ENCODE assay signal across 22 cellular contexts in the genomic region with DNA sequence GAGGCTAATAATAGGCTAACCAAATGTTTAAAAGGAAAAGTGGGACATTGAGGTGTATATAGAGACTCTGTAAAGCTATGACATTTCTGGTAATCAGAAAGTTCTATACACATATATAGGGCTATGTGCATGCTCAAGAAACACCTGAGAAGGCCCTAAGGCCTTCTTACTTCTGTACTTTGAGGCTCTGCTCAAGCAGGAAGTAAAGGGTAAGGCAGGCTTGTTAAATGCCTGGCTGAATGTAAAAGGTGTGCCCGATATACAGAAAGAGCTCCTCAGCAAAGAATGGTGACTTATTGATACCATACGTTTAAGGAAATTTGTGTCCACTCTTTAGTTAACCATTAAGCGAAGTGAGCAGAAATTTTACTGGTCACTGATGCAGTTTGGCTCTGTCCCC.
"Had no signal": no experiment of that assay in that cellular context is flagged by ENCODE, and none has a peak within 500 bp of the region (broad histone marks: within the 10 kb centered on the region; RNA-seq: fewer than 3 reads in every experiment).

No MANE protein-coding gene starts in this region.

- H3K27ac Mint-ChIP-seq: IgD-negative memory B cell had no signal

- H3K9ac ChIP-seq: KMS-11 had no signal

- H3K36me3 Mint-ChIP-seq: IgD-negative memory B cell had no signal

- H3K27me3 Mint-ChIP-seq: IgD-negative memory B cell had no signal

- H3K9me3 ChIP-seq: SJSA1 had no signal

- H3K4me2 ChIP-seq: KMS-11 had no signal

- H3K4me3 Mint-ChIP-seq: IgD-negative memory B cell had no signal

- H3K27me3 ChIP-seq: SJSA1 had no signal

- H3K36me3 ChIP-seq: SJSA1 had no signal

- ATAC-seq: K562 had no signal

- H3K4me3 ChIP-seq: K562, SJSA1, SK-N-MC had no signal

- H3K4me1 Mint-ChIP-seq: IgD-negative memory B cell had no signal

- DNase-seq: Kasumi-1, NCI-H1092, NCI-H1105 treated with DMSO at 0.1 percent for 48 hours, NCI-H1417 treated with DMSO at 0.1 percent for 48 hours, NCI-H146, NCI-H1694 treated with DMSO at 0.1 percent for 48 hours, NCI-H1930, NCI-H2081, NCI-H2107, NCI-H2227 treated with DMSO at 0.1 percent for 48 hours, NCI-H524, NCI-H526 treated with DMSO at 0.1 percent for 48 hours, NCI-H748 treated with DMSO at 0.1 percent for 48 hours, Right ventricle myocardium superior, RPMI8226, SIG-M5 had no signal

- H3K4me1 ChIP-seq: SJSA1 had no signal

- H3K27ac ChIP-seq: HL-60, KMS-11, SJSA1, SK-N-MC had no signal
